In genomic region chr2:42210203-42210602, GRCh38 we compare ENCODE assay signal across 2 cellular contexts.
TF ChIP-seq lines count a peak whose summit lies in the region.

No MANE protein-coding gene starts in this region.

TF ChIP-seq in HepG2, 621 proteins besides CTCF, POLR2A, EP300 and RAD21 (continued from another document):
- TF ChIP-seq ATRX (CRISPR knock-in tag; IDR thresholded peaks at IDR 0.05; ENCODE audit: borderline replicate concordance) = no peak
- peak; percentile 40 for TF ChIP-seq ATF7 (IDR thresholded peaks at IDR 0.05)
- TF ChIP-seq ATF7 (CRISPR knock-in tag; IDR thresholded peaks at IDR 0.05) = no peak
- peak; percentile 97 for TF ChIP-seq RBM22 (optimal IDR thresholded peaks at IDR 0.05; ENCODE audit: low read length)

TF ChIP-seq in GM23338, 12 proteins besides CTCF, POLR2A, EP300 and RAD21 (continued from another document):
- no peak for TF ChIP-seq ZNF114 (CRISPR knock-in tag; IDR thresholded peaks at IDR 0.05)
- no peak for TF ChIP-seq ZNF462 (CRISPR knock-in tag; IDR thresholded peaks at IDR 0.05)
- TF ChIP-seq ZNF331 (CRISPR knock-in tag; IDR thresholded peaks at IDR 0.05; ENCODE audit: low read depth) = no peak
- no peak for TF ChIP-seq NANOG (IDR thresholded peaks at IDR 0.05; ENCODE audit: borderline replicate concordance)
- TF ChIP-seq JUNB (IDR thresholded peaks at IDR 0.05; ENCODE audit: unreplicated experiment) = no peak
- no peak for TF ChIP-seq ETS1 (IDR thresholded peaks at IDR 0.05)
- no peak for TF ChIP-seq EZH2 (IDR thresholded peaks at IDR 0.05; ENCODE audit: low read depth, unreplicated experiment)
- TF ChIP-seq POLR2AphosphoS5 (IDR thresholded peaks at IDR 0.05; ENCODE audit: low read depth) = no peak
